In genomic region chr7:76356823-76357222, GRCh38 we compare ENCODE assay signal across 8 cellular contexts. TPM values are rescaled to one million over a fixed set of nuclear protein-coding genes. Genes with fewer than 3 reads are reported as not detected.
A peak's percentile ranks its signal among the peaks of the same experiment; 100 is the strongest.
DNase-seq lines count a peak whose midpoint lies in the region; ATAC-seq and TF ChIP-seq lines count a peak whose summit lies in the region.

No MANE protein-coding gene starts in this region.

- TF ChIP-seq POLR2A in GM18505 (IDR thresholded peaks at IDR 0.05; ENCODE audit: borderline replicate concordance, extremely low read depth, insufficient read depth, insufficient read length): no peak

- H3K79me2 ChIP-seq in DND-41 (ENCODE audit: insufficient read depth, low read length): peaks cover 70% of the 10 kb centered on the region

- H4K20me1 ChIP-seq in DND-41 (ENCODE audit: insufficient read depth, low read length): peaks cover 50% of the 10 kb centered on the region

- DNase-seq in DND-41: no peak
- DNase-seq in MG63: peak; percentile 19
- DNase-seq in activated naive CD8-positive, alpha-beta T cell treated with anti-CD3 and anti-CD28 coated beads for 36 hours: no peak
- peak; percentile 31 for DNase-seq in kidney glomerular epithelial cell (lab: John Stamatoyannopoulos, UW)
- DNase-seq in tibial artery: no peak

- H3K4me3 ChIP-seq in DND-41 (ENCODE audit: low read depth in 1 of 2, low read length in 2 of 2) (peak overlapping the region; percentile 96 to 100; a peak in 3 of 4 replicates), MG63 (peak overlapping the region; percentile 96), tibial artery (peak overlapping the region; percentile 66 to 87)

- peaks cover 46% of the 10 kb centered on the region for H3K36me3 ChIP-seq in DND-41 (ENCODE audit: insufficient read depth, low read length)
- peaks cover 49% of the 10 kb centered on the region for H3K36me3 ChIP-seq in MG63
- H3K36me3 ChIP-seq in tibial artery: no peaks in the 10 kb centered on the region

- H3K27ac ChIP-seq in DND-41 (ENCODE audit: low read length) (peak overlapping the region; percentile 95; the same call in 1 of the 2 replicates), tibial artery (peak overlapping the region; percentile 92 to 97)

- ATAC-seq in DND-41 (ENCODE audit: insufficient read depth, low read depth) (no peak), GM18505 (IDR thresholded peaks at IDR 0.05; ENCODE audit: unreplicated experiment) (no peak), HG03175 (IDR thresholded peaks at IDR 0.05; ENCODE audit: unreplicated experiment) (no peak), HG02642 (IDR thresholded peaks at IDR 0.05; ENCODE audit: poor library complexity, unreplicated experiment) (no peak)

- no peak overlapping the region for H2AFZ ChIP-seq in DND-41 (ENCODE audit: low read depth, low read length)

- TF ChIP-seq CTCF in DND-41 (IDR thresholded peaks at IDR 0.05; ENCODE audit: borderline replicate concordance, extremely low read depth, low read length, poor library complexity, severe bottlenecking) (no peak), tibial artery (IDR thresholded peaks at IDR 0.05) (no peak)

- H3K9me3 Mint-ChIP-seq in activated naive CD8-positive, alpha-beta T cell treated with anti-CD3 and anti-CD28 coated beads for 36 hours: peaks cover 3% of the 10 kb centered on the region

- peak overlapping the region; percentile 97 for H3K27ac Mint-ChIP-seq in activated naive CD8-positive, alpha-beta T cell treated with anti-CD3 and anti-CD28 coated beads for 36 hours

- peaks cover 43% of the 10 kb centered on the region for H3K4me1 Mint-ChIP-seq in activated naive CD8-positive, alpha-beta T cell treated with anti-CD3 and anti-CD28 coated beads for 36 hours

- H3K4me1 ChIP-seq in DND-41 (ENCODE audit: insufficient read depth, low read length) (peaks cover 45% of the 10 kb centered on the region), tibial artery (peaks cover 0 to 64% (median 20%) of the 10 kb centered on the region in 4 donors)

- peak overlapping the region; percentile 75 for H3K4me2 ChIP-seq in DND-41 (ENCODE audit: insufficient read depth, low read length)

- H3K27me3 Mint-ChIP-seq in activated naive CD8-positive, alpha-beta T cell treated with anti-CD3 and anti-CD28 coated beads for 36 hours: no peaks in the 10 kb centered on the region

- H3K4me3 Mint-ChIP-seq in activated naive CD8-positive, alpha-beta T cell treated with anti-CD3 and anti-CD28 coated beads for 36 hours: peak overlapping the region; percentile 94

- intact Hi-C loops in tibial artery (cut with DNase I; ENCODE audit: low total_unique reads): loop anchor here (5.0 kb wide), 1 partner anchor 35 kb away; no protein-coding TSS in a partner anchor

- peak overlapping the region; percentile 98 for H3K9ac ChIP-seq in DND-41 (ENCODE audit: low read depth, low read length)

- H3K36me3 Mint-ChIP-seq in activated naive CD8-positive, alpha-beta T cell treated with anti-CD3 and anti-CD28 coated beads for 36 hours: peaks cover 48% of the 10 kb centered on the region

- H3K27me3 ChIP-seq in DND-41 (ENCODE audit: insufficient read depth, low read length, poor library complexity): no peaks in the 10 kb centered on the region
- H3K27me3 ChIP-seq in MG63: no peaks in the 10 kb centered on the region
- H3K27me3 ChIP-seq in tibial artery: no peaks in the 10 kb centered on the region

- no peaks in the 10 kb centered on the region for H3K9me3 ChIP-seq in DND-41 (ENCODE audit: insufficient read depth, low read length, severe bottlenecking)
- no peaks in the 10 kb centered on the region for H3K9me3 ChIP-seq in MG63
- H3K9me3 ChIP-seq in tibial artery: no peaks in the 10 kb centered on the region

RNA-seq across cellular contexts. Expression of gene YWHAG, which starts 2.0 kb away (rescaled TPM):
- 74.2 and 95.2 TPM in 2 replicates for total RNA-seq in MG63 (2014; rRNA removed; shearing (Covaris generic); ENCODE audit: low replicate concordance)
- 100 to 1,000 TPM; 155 to 157 TPM for total RNA-seq in activated naive CD8-positive, alpha-beta T cell treated with anti-CD3 and anti-CD28 coated beads for 36 hours

RNA-seq across cellular contexts. Expression of gene SSC4D, which starts 52.7 kb away (rescaled TPM):
- not detected in 2 replicates for total RNA-seq in MG63 (2014; rRNA removed; shearing (Covaris generic); ENCODE audit: low replicate concordance)
- under 1 TPM; 0.37 to 0.40 TPM for total RNA-seq in activated naive CD8-positive, alpha-beta T cell treated with anti-CD3 and anti-CD28 coated beads for 36 hours

RNA-seq across cellular contexts. Expression of gene HSPB1, which starts 54.4 kb away (rescaled TPM):
- total RNA-seq in MG63 (2014; rRNA removed; shearing (Covaris generic); ENCODE audit: low replicate concordance): 68.7 and 72.8 TPM in 2 replicates
- total RNA-seq in activated naive CD8-positive, alpha-beta T cell treated with anti-CD3 and anti-CD28 coated beads for 36 hours: 100 to 1,000 TPM in 1 of 2 experiments, 10 to 100 TPM in 1; 96.7 to 102 TPM

Comparison
In these comparisons a context has a peak if more than half of its experiments do, and no peak if none do; other contexts are left out.
1. DNase-seq: peak in MG63 (single experiment) and kidney glomerular epithelial cell (single experiment); none in DND-41 (single experiment), activated naive CD8-positive, alpha-beta T cell treated with anti-CD3 and anti-CD28 coated beads for 36 hours (single experiment) and tibial artery (0 of 2).
2. Peak in every context shown above with its lines, with median percentiles within 50 percentile points of each other: H3K4me3 ChIP-seq.